15 cellular contexts compared by ENCODE assay signal in the genomic region with DNA sequence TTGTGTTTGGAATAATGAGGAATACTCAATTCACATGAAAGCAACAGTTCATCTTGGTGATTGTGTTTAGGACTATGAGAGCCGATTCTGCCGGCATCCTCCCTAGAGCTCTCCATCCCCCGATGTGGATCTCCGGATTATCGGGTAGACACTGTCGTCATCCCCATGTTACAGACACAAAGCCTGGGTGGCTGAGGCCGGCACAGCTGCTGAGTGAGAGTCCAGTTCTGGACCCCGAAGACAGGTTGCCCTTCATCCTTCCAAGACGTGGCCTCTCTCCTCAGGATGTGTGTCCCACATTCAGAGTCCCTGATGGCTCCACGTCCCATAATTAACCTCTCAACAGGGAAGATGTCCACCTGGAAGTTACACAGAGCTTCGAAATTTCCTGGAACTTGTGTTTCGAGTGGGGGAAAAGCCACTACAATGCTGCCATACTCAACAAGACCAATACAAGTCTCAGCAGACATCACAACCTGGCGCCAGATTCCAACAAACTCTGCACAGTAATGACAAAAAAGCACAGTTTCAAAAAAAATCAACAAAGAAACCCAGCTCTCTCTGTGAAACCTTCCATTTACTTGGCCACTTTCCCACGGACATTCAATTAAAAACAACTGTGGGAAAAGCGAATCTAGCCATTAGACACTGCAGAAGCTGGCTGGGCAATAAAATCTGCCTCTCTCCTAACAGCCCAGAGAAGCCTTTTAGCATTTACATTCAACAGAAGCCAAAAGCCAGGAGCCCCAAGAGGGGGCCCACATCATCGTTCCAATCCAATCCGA.
DNase-seq lines count a peak whose midpoint lies in the region; ATAC-seq and TF ChIP-seq lines count a peak whose summit lies in the region.
"Had no signal": no experiment of that assay in that cellular context is flagged by ENCODE, and none has a peak within 500 bp of the region (broad histone marks: within the 10 kb centered on the region; RNA-seq: fewer than 3 reads in every experiment).

No MANE protein-coding gene starts in this region.

- peaks cover 39% of the 10 kb centered on the region for H3K4me1 ChIP-seq in testis

- intact Hi-C loops in testis (cut with DNase I; ENCODE audit: low total_unique reads): no loop called here

- H3K36me3 ChIP-seq in testis (ENCODE audit: low read depth, missing control alignments): no peaks in the 10 kb centered on the region
- H3K36me3 ChIP-seq: thoracic aorta had no signal

- H3K4me1 Mint-ChIP-seq in activated T-cell treated with anti-CD3 and anti-CD28 coated beads, Interleukin-2, amount 50 U/mL, for 24 hours (ENCODE audit: low read depth): peaks cover 88% of the 10 kb centered on the region

- H3K4me3 Mint-ChIP-seq in activated T-cell treated with anti-CD3 and anti-CD28 coated beads, Interleukin-2, amount 50 U/mL, for 24 hours: no peak overlapping the region
- H3K4me3 Mint-ChIP-seq: central memory CD8-positive, alpha-beta T cell had no signal

- H3K36me3 Mint-ChIP-seq in activated T-cell treated with anti-CD3 and anti-CD28 coated beads, Interleukin-2, amount 50 U/mL, for 24 hours (ENCODE audit: low read depth): peaks cover 10% of the 10 kb centered on the region

- H3K27ac ChIP-seq in testis: no peak overlapping the region
- H3K27ac ChIP-seq: epithelial cell of prostate, thoracic aorta had no signal

- DNase-seq in activated T-cell treated with anti-CD3 and anti-CD28 coated beads, Interleukin-2, amount 50 U/mL, for 24 hours: peak; percentile 29
- no peak for DNase-seq in activated T-cell treated with anti-CD3 and anti-CD28 coated beads, Interleukin-2, amount 50 U/mL, for 48 hours
- DNase-seq in astrocyte of the hippocampus (ENCODE audit: low read depth, low spot score): peak; percentile 61
- DNase-seq in medulla oblongata (ENCODE audit: extremely low spot score): peak; percentile 70
- peak; percentile 37 for DNase-seq in testis
- no peak for DNase-seq in GM20000 (ENCODE audit: low spot score)
- no peak for DNase-seq in globus pallidus (ENCODE audit: low spot score)
- DNase-seq: MM.1S, NCI-H2081, NCI-H774 had no signal

- H3K27me3 ChIP-seq in testis: no peaks in the 10 kb centered on the region

- no peaks in the 10 kb centered on the region for H3K9me3 ChIP-seq in testis
- H3K9me3 ChIP-seq: thoracic aorta had no signal

- no peak overlapping the region for H3K27ac Mint-ChIP-seq in activated T-cell treated with anti-CD3 and anti-CD28 coated beads, Interleukin-2, amount 50 U/mL, for 24 hours
- H3K27ac Mint-ChIP-seq: activated naive CD4-positive, alpha-beta T cell treated with anti-CD3 and anti-CD28 coated beads, Interleukin-2, amount 50 U/mL, for 72 hours had no signal

- TF ChIP-seq CTCF in testis (IDR thresholded peaks at IDR 0.05) (no peak), GM20000 (IDR thresholded peaks at IDR 0.05; ENCODE audit: extremely low read depth, missing control alignments) (no peak)

- no peak overlapping the region for H3K4me3 ChIP-seq in testis
- H3K4me3 ChIP-seq: thoracic aorta had no signal

- TF ChIP-seq POLR2A in testis (IDR thresholded peaks at IDR 0.05): no peak

- no peak for ATAC-seq in GM21528 (IDR thresholded peaks at IDR 0.05; ENCODE audit: low FRiP score, unreplicated experiment)
- ATAC-seq: activated naive CD4-positive, alpha-beta T cell treated with anti-CD3 and anti-CD28 coated beads, Interleukin-2, amount 50 U/mL, for 72 hours had no signal

- WGBS in testis, 2 donors: 78 to 81% methylated on average over 17 of the region's 17 CpGs

- peaks cover 23% of the 10 kb centered on the region for H3K27me3 Mint-ChIP-seq in activated T-cell treated with anti-CD3 and anti-CD28 coated beads, Interleukin-2, amount 50 U/mL, for 24 hours
- H3K27me3 Mint-ChIP-seq: central memory CD8-positive, alpha-beta T cell had no signal

- no peaks in the 10 kb centered on the region for H3K9me3 Mint-ChIP-seq in activated T-cell treated with anti-CD3 and anti-CD28 coated beads, Interleukin-2, amount 50 U/mL, for 24 hours
- H3K9me3 Mint-ChIP-seq: activated naive CD4-positive, alpha-beta T cell treated with anti-CD3 and anti-CD28 coated beads, Interleukin-2, amount 50 U/mL, for 72 hours; central memory CD8-positive, alpha-beta T cell had no signal

Comparison
In these comparisons a context has a peak if more than half of its experiments do, and no peak if none do; other contexts are left out.
1. DNase-seq: peak in activated T-cell treated with anti-CD3 and anti-CD28 coated beads, Interleukin-2, amount 50 U/mL, for 24 hours (single experiment), astrocyte of the hippocampus (single experiment), medulla oblongata (single experiment) and testis (single experiment); none in activated T-cell treated with anti-CD3 and anti-CD28 coated beads, Interleukin-2, amount 50 U/mL, for 48 hours (0 of 2), GM20000 (single experiment) and globus pallidus (single experiment).